In the genomic region with DNA sequence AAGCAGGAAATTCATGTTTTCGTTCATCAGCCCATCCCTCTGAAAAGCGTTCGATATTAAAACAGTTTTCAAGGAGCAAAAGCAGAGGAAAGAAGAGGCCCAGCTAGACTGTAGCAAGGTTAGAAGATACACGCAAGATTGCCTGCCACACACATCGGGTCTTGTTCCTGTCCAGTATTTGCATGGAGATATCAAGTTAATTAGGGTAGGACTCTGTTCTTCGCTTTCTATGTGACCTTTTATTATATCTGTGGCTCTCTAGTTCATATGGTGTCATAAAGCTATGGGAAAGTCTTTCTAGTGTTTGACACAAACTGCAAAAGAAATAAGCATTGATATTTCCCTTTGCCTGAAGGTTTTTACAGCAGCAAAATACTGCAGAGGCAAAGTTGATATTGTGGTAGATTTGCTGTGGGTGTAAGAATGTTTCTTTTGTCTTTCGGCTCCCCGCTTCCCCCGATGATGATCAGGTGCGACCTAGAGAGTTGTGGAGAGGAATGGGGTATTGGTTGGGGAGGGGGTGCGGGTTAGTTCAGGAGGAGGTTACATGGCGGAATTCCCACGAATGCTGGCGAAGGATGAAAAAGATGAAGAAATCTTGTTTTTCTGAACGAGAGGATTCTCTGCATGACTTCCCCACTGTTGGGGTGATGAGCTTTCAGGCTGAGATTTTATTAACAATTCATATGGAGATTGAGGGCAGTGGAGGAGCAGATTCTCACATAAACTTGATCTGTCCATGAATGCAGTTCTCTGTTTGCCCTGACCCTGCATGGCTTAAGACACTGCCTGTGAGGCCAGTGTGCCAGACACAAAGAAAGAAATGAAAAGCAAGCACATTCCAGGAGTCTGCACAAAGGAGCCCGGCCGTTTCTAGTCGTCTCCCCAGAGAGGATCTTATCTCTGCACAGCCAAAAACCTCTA, we compare ENCODE assay signal across 8 cellular contexts.
DNase-seq lines count a peak whose midpoint lies in the region; ATAC-seq and TF ChIP-seq lines count a peak whose summit lies in the region.

No MANE protein-coding gene starts in this region.

- peaks cover 51% of the 10 kb centered on the region for H3K4me1 ChIP-seq in HAP-1
- no peaks in the 10 kb centered on the region for H3K4me1 ChIP-seq in smooth muscle cell (ENCODE audit: low read depth)

- H3K27ac ChIP-seq in cingulate gyrus (ENCODE audit: low read depth, low read length) (peak overlapping the region; percentile 62), layer of hippocampus (ENCODE audit: low read depth, low read length) (peak overlapping the region; percentile 54), smooth muscle cell (ENCODE audit: low read depth) (peak overlapping the region; percentile 20)

- H3K36me3 ChIP-seq in HAP-1 (replicated peaks) (no peaks in the 10 kb centered on the region), smooth muscle cell (ENCODE audit: low read depth) (no peaks in the 10 kb centered on the region)

- no peaks in the 10 kb centered on the region for H3K79me2 ChIP-seq in smooth muscle cell (ENCODE audit: low read depth)

- DNase-seq in HAP-1 (ENCODE audit: low spot score in 2 of 2) (peak; percentile 91 to 100), smooth muscle cell (lab: John Stamatoyannopoulos, UW; ENCODE audit: unreplicated experiment) (no peak), GM20000 (ENCODE audit: low spot score) (no peak), NCI-H2107 treated with DMSO at 0.1 percent for 48 hours (lab: John Stamatoyannopoulos, UW; ENCODE audit: unreplicated experiment) (no peak)

- H4K20me1 ChIP-seq in smooth muscle cell (ENCODE audit: low read depth) = no peaks in the 10 kb centered on the region

- H3K9me3 ChIP-seq in HAP-1 (no peaks in the 10 kb centered on the region), smooth muscle cell (replicated peaks; ENCODE audit: low read depth) (no peaks in the 10 kb centered on the region)

- peaks cover 5% of the 10 kb centered on the region for H3F3A ChIP-seq in smooth muscle cell (ENCODE audit: low read depth)

- H3K27me3 ChIP-seq in HAP-1 (ENCODE audit: low read depth) (no peaks in the 10 kb centered on the region), layer of hippocampus (ENCODE audit: control insufficient read depth, insufficient read depth, low read length) (no peaks in the 10 kb centered on the region), smooth muscle cell (ENCODE audit: low read depth) (no peaks in the 10 kb centered on the region)

- H3K4me3 ChIP-seq in HAP-1 (peak overlapping the region; percentile 22), smooth muscle cell (peak overlapping the region; percentile 23)

- 54% methylated on average over 18 of the region's 18 CpGs for WGBS in smooth muscle cell (ENCODE audit: low lambda C conversion rate)

- in situ Hi-C loops in HAP-1 (cut with MboI; ENCODE audit: low sequenced_read_pairs) = no loop called here

- peak overlapping the region; percentile 82 for H2AFZ ChIP-seq in smooth muscle cell (ENCODE audit: low read depth)

- no peak overlapping the region for H3K9ac ChIP-seq in smooth muscle cell (ENCODE audit: low read depth)

- peak overlapping the region; percentile 81 for H3K4me2 ChIP-seq in smooth muscle cell

- ATAC-seq in HG03108 (IDR thresholded peaks at IDR 0.05; ENCODE audit: unreplicated experiment) (no peak), GM18858 (IDR thresholded peaks at IDR 0.05; ENCODE audit: unreplicated experiment) (no peak)

- no peak for TF ChIP-seq CTCF in smooth muscle cell (IDR thresholded peaks at IDR 0.05; ENCODE audit: borderline replicate concordance, insufficient read depth, poor library complexity, severe bottlenecking)
- no peak for TF ChIP-seq CTCF in GM20000 (IDR thresholded peaks at IDR 0.05; ENCODE audit: extremely low read depth, missing control alignments)

Comparison
In these comparisons a context has a peak if more than half of its experiments do, and no peak if none do; other contexts are left out.
1. DNase-seq: peak in HAP-1 (2 of 2); none in smooth muscle cell (single experiment), GM20000 (single experiment) and NCI-H2107 treated with DMSO at 0.1 percent for 48 hours (single experiment).
2. Peak in every context shown above with its lines, with median percentiles within 50 percentile points of each other: H3K27ac ChIP-seq.